Comparison of ENCODE assay signal across 1 cellular context in genomic region chr4:80321776-80322175, GRCh38.
TF ChIP-seq lines count a peak whose summit lies in the region.

No MANE protein-coding gene starts in this region.

TF ChIP-seq in IMR-90, 13 proteins besides CTCF, POLR2A, EP300 and RAD21 (continued from another document):
- TF ChIP-seq USF2 (IDR thresholded peaks at IDR 0.05; ENCODE audit: low read depth, low read length) (no peak), RFX5 (IDR thresholded peaks at IDR 0.05; ENCODE audit: low read depth, low read length) (no peak), BHLHE40 (IDR thresholded peaks at IDR 0.05; ENCODE audit: low read depth, low read length) (no peak), FOS (IDR thresholded peaks at IDR 0.05; ENCODE audit: low read depth, low read length) (no peak), MXI1 (IDR thresholded peaks at IDR 0.05; ENCODE audit: borderline replicate concordance, low read depth, low read length) (no peak), CEBPB (IDR thresholded peaks at IDR 0.05; ENCODE audit: low read depth, low read length) (no peak)
